In genomic region chr21:41665766-41666595, GRCh38 we compare ENCODE assay signal across 2 cellular contexts.
TF ChIP-seq lines count a peak whose summit lies in the region.

No MANE protein-coding gene starts in this region.

TF ChIP-seq in IMR-90, 13 proteins besides CTCF, POLR2A, EP300 and RAD21:
- TF ChIP-seq BHLHE40 (IDR thresholded peaks at IDR 0.05; ENCODE audit: low read depth, low read length) (no peak), MAZ (IDR thresholded peaks at IDR 0.05; ENCODE audit: borderline replicate concordance, low read depth, low read length) (no peak), RCOR1 (IDR thresholded peaks at IDR 0.05; ENCODE audit: insufficient replicate concordance, low read length) (no peak), MAFK (IDR thresholded peaks at IDR 0.05; ENCODE audit: low read depth, low read length) (no peak), CHD1 (IDR thresholded peaks at IDR 0.05; ENCODE audit: low read depth, low read length) (no peak), CEBPB (IDR thresholded peaks at IDR 0.05; ENCODE audit: low read depth, low read length) (no peak), RFX5 (IDR thresholded peaks at IDR 0.05; ENCODE audit: low read depth, low read length) (no peak), FOS (IDR thresholded peaks at IDR 0.05; ENCODE audit: low read depth, low read length) (no peak), NFE2L2 (IDR thresholded peaks at IDR 0.05; ENCODE audit: low read depth, low read length) (no peak), USF2 (IDR thresholded peaks at IDR 0.05; ENCODE audit: low read depth, low read length) (no peak), MXI1 (IDR thresholded peaks at IDR 0.05; ENCODE audit: borderline replicate concordance, low read depth, low read length) (no peak), ELK1 (IDR thresholded peaks at IDR 0.05; ENCODE audit: borderline replicate concordance, low read depth, low read length) (no peak), SMC3 (IDR thresholded peaks at IDR 0.05; ENCODE audit: low read depth, low read length) (no peak)

TF ChIP-seq in H1, 55 proteins besides CTCF, POLR2A, EP300 and RAD21:
- TF ChIP-seq CBX8 (IDR thresholded peaks at IDR 0.05; ENCODE audit: borderline replicate concordance, low read depth, low read length) (no peak), KDM5A (IDR thresholded peaks at IDR 0.05; ENCODE audit: low read length) (no peak), CREB1 (IDR thresholded peaks at IDR 0.05) (no peak), PHF8 (conservative IDR thresholded peaks at IDR 0.05; ENCODE audit: low read depth, low read length) (no peak), SRF (IDR thresholded peaks at IDR 0.05; ENCODE audit: low read depth, low read length) (no peak), SP1 (IDR thresholded peaks at IDR 0.05; ENCODE audit: low read depth, low read length) (no peak), CHD2 (IDR thresholded peaks at IDR 0.05; ENCODE audit: low read length) (no peak), RBBP5 (IDR thresholded peaks at IDR 0.05; ENCODE audit: borderline replicate concordance, low read depth, low read length) (no peak), GTF2F1 (IDR thresholded peaks at IDR 0.05; ENCODE audit: borderline replicate concordance, low read depth, low read length) (no peak), ASH2L (IDR thresholded peaks at IDR 0.05; ENCODE audit: low read length) (no peak), ATF3 (IDR thresholded peaks at IDR 0.05; ENCODE audit: insufficient read depth, low read depth, low read length) (no peak), POLR2AphosphoS5 (IDR thresholded peaks at IDR 0.05; ENCODE audit: low read depth, low read length) (no peak), GABPA (IDR thresholded peaks at IDR 0.05; ENCODE audit: borderline replicate concordance, insufficient read depth, low read length) (no peak), USF2 (IDR thresholded peaks at IDR 0.05; ENCODE audit: low read length) (no peak)
TF ChIP-seq in H1: peak in this region for 0.
